36 cellular contexts compared by ENCODE assay signal in the genomic region with DNA sequence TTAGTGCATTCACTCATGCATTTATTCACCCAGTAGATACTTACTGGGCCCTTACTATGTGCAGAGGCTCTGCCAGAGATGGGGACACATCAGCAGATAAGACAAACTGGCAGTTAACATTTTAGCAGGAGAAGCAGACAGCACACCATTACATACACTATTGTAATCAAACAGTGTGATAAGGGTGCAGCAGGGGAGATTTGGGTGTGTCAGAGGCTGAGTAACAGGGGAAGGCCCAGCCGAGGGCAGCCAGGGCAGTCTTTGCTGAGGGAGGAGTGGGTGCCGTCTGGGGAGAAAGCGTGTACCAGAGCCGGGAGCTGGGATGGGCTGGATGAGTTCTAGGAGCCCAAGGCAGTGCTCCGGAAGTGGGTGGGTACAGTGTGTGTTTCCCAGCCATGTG. TPM values are rescaled to one million over a fixed set of nuclear protein-coding genes. Genes with fewer than 3 reads are reported as not detected.
A peak's percentile ranks its signal among the peaks of the same experiment; 100 is the strongest.
DNase-seq lines count a peak whose midpoint lies in the region; ATAC-seq, FAIRE-seq and TF ChIP-seq lines count a peak whose summit lies in the region.
"Had no signal": no experiment of that assay in that cellular context is flagged by ENCODE, and none has a peak within 500 bp of the region (broad histone marks: within the 10 kb centered on the region; RNA-seq: fewer than 3 reads in every experiment).

No MANE protein-coding gene starts in this region.

- peaks cover 0 to 5% of the 10 kb centered on the region in 2 donors for H3K4me1 ChIP-seq in lung (ENCODE audit: control insufficient read depth in 2 of 2, insufficient read depth in 2 of 2, low read length in 2 of 2)
- H3K4me1 ChIP-seq: vagina had no signal

- intact Hi-C loops in activated naive CD4-positive, alpha-beta T cell treated with anti-CD3 and anti-CD28 coated beads for 36 hours (cut with micrococcal nuclease) = no loop called here

- no peaks in the 10 kb centered on the region for H3K9me3 ChIP-seq in lung (ENCODE audit: control insufficient read depth in 2 of 2, insufficient read depth in 1 of 2, low read length in 1 of 2)
- H3K9me3 ChIP-seq: right atrium auricular region, thoracic aorta, vagina had no signal

- H3K4me1 Mint-ChIP-seq in activated naive CD4-positive, alpha-beta T cell treated with anti-CD3 and anti-CD28 coated beads for 36 hours (ENCODE audit: low read depth) = no peaks in the 10 kb centered on the region
- H3K4me1 Mint-ChIP-seq: activated CD4-positive, alpha-beta T cell treated with anti-CD3 and anti-CD28 coated beads, Interleukin-2, amount 10 ng/mL, durations not matched to agents 7 days and 5 days; activated naive CD8-positive, alpha-beta T cell treated with anti-CD3 and anti-CD28 coated beads for 36 hours had no signal

- peak; percentile 23 for ATAC-seq in lung (ENCODE audit: insufficient read depth, low FRiP score)
- ATAC-seq in HG02642 (IDR thresholded peaks at IDR 0.05; ENCODE audit: poor library complexity, unreplicated experiment) = no peak
- ATAC-seq: Panc1; stimulated activated naive CD8-positive, alpha-beta T cell treated with anti-CD3 and anti-CD28 coated beads, Interleukin-15, Interleukin-2, amounts not matched to agents 100 U/mL and 50 U/mL, for 24 hours had no signal

- TF ChIP-seq CTCF in bronchial epithelial cell (IDR thresholded peaks at IDR 0.05; ENCODE audit: insufficient read depth, low read length, severe bottlenecking) = no peak
- no peak for TF ChIP-seq CTCF in lung (IDR thresholded peaks at IDR 0.05; ENCODE audit: control extremely low read depth, extremely low read depth)

- H3K36me3 Mint-ChIP-seq in activated naive CD4-positive, alpha-beta T cell treated with anti-CD3 and anti-CD28 coated beads for 36 hours (ENCODE audit: low read depth) = no peaks in the 10 kb centered on the region
- H3K36me3 Mint-ChIP-seq: activated naive CD8-positive, alpha-beta T cell treated with anti-CD3 and anti-CD28 coated beads for 36 hours; CD4-positive, CD25-positive, alpha-beta regulatory T cell had no signal

- CTCF ChIA-PET in activated naive CD4-positive, alpha-beta T cell treated with anti-CD3 and anti-CD28 coated beads for 36 hours (lab: Charles Lee) = interaction anchor here (1.4 kb wide), 1 partner anchor 9 kb away, joined by 4 read pairs; no protein-coding TSS in a partner anchor

- peak; percentile 17 for DNase-seq in A172 (ENCODE audit: low spot score)
- peak; percentile 84 for DNase-seq in NCI-H226
- peak; percentile 60 for DNase-seq in bronchial epithelial cell (ENCODE audit: low read depth)
- no peak for DNase-seq in lung (ENCODE audit: low spot score)
- DNase-seq in activated naive CD4-positive, alpha-beta T cell treated with anti-CD3 and anti-CD28 coated beads for 36 hours = no peak
- no peak for DNase-seq in NCI-H1436 (lab: John Stamatoyannopoulos, UW)
- DNase-seq in MV-4-11 (lab: John Stamatoyannopoulos, UW) = no peak
- DNase-seq: activated CD4-positive, alpha-beta T cell treated with anti-CD3 and anti-CD28 coated beads, Interleukin-2, amount 10 ng/mL, durations not matched to agents 7 days and 5 days; activated naive CD8-positive, alpha-beta T cell treated with anti-CD3 and anti-CD28 coated beads for 36 hours; aorta; CD4-positive, CD25-positive, alpha-beta regulatory T cell; DND-41; effector CD8-positive, alpha-beta T cell; GM23248; head of caudate nucleus; HFFc6; kidney glomerular epithelial cell; NCI-H1436 treated with DMSO at 0.1 percent for 48 hours; nephron progenitor cell; SIG-M5; stimulated activated CD4-positive, alpha-beta T cell treated with anti-CD3 and anti-CD28 coated beads, Interleukin-1b, Interleukin-23, amount 100 ng/mL, for 48 hours; stimulated activated naive CD8-positive, alpha-beta T cell treated with anti-CD3 and anti-CD28 coated beads, Interleukin-15, Interleukin-2, amounts not matched to agents 100 U/mL and 50 U/mL, for 24 hours; SW 1271 had no signal

- no peak overlapping the region for H3K4me3 Mint-ChIP-seq in activated naive CD4-positive, alpha-beta T cell treated with anti-CD3 and anti-CD28 coated beads for 36 hours
- H3K4me3 Mint-ChIP-seq: activated CD4-positive, alpha-beta T cell treated with anti-CD3 and anti-CD28 coated beads, Interleukin-2, amount 10 ng/mL, durations not matched to agents 7 days and 5 days; activated naive CD8-positive, alpha-beta T cell treated with anti-CD3 and anti-CD28 coated beads for 36 hours; CD4-positive, CD25-positive, alpha-beta regulatory T cell; HFFc6; nephron progenitor cell had no signal

- H3K36me3 ChIP-seq in bronchial epithelial cell (ENCODE audit: control insufficient read depth, insufficient read depth, low read length) (no peaks in the 10 kb centered on the region), lung (ENCODE audit: control insufficient read depth in 2 of 2, insufficient read depth in 2 of 2, low read length in 2 of 2) (no peaks in the 10 kb centered on the region)
- H3K36me3 ChIP-seq: cardiac muscle cell, right atrium auricular region, thoracic aorta, vagina had no signal

- H3K9me3 Mint-ChIP-seq in activated naive CD4-positive, alpha-beta T cell treated with anti-CD3 and anti-CD28 coated beads for 36 hours = no peaks in the 10 kb centered on the region
- H3K9me3 Mint-ChIP-seq: activated CD4-positive, alpha-beta T cell treated with anti-CD3 and anti-CD28 coated beads, Interleukin-2, amount 10 ng/mL, durations not matched to agents 7 days and 5 days; activated naive CD8-positive, alpha-beta T cell treated with anti-CD3 and anti-CD28 coated beads for 36 hours; CD4-positive, CD25-positive, alpha-beta regulatory T cell; HFFc6; nephron progenitor cell had no signal

- WGBS in lung, 2 donors = 62 to 85% methylated on average over 5 of the region's 5 CpGs

- no peak overlapping the region for H3K27ac Mint-ChIP-seq in activated naive CD4-positive, alpha-beta T cell treated with anti-CD3 and anti-CD28 coated beads for 36 hours
- H3K27ac Mint-ChIP-seq: activated CD4-positive, alpha-beta T cell treated with anti-CD3 and anti-CD28 coated beads, Interleukin-2, amount 10 ng/mL, durations not matched to agents 7 days and 5 days; activated naive CD8-positive, alpha-beta T cell treated with anti-CD3 and anti-CD28 coated beads for 36 hours; HFFc6; nephron progenitor cell had no signal

- H3K27me3 Mint-ChIP-seq in activated naive CD4-positive, alpha-beta T cell treated with anti-CD3 and anti-CD28 coated beads for 36 hours (ENCODE audit: low read depth) = peaks cover 4% of the 10 kb centered on the region

- H3K4me3 ChIP-seq in bronchial epithelial cell (ENCODE audit: low read depth, low read length) (no peak overlapping the region), lung (no peak overlapping the region)
- H3K4me3 ChIP-seq: cardiac muscle cell, coronary artery, GM23248, right atrium auricular region, thoracic aorta, vagina had no signal

- H3K27me3 ChIP-seq in bronchial epithelial cell (ENCODE audit: control insufficient read depth, insufficient read depth, low read length) (no peaks in the 10 kb centered on the region), lung (ENCODE audit: control insufficient read depth, insufficient read depth) (no peaks in the 10 kb centered on the region)
- H3K27me3 ChIP-seq: cardiac muscle cell, right atrium auricular region, vagina had no signal

- FAIRE-seq in bronchial epithelial cell (lab: Jason Lieb, UNC) = no peak
- FAIRE-seq: A204.1, D721Med, GM19239 had no signal

- H3K27ac ChIP-seq in lung (ENCODE audit: low read depth in 1 of 2, low read length in 1 of 2) = no peak overlapping the region
- H3K27ac ChIP-seq: cardiac muscle cell, coronary artery, epithelial cell of prostate, GM23248, right atrium auricular region, thoracic aorta, vagina had no signal

RNA-seq across cellular contexts. Expression of gene KCNA10, which starts 31.3 kb away (rescaled TPM):
- total RNA-seq in A172 (2014; rRNA removed; shearing (Covaris generic)) = not detected in 2 replicates
- total RNA-seq in bronchial epithelial cell = not detected in 2 replicates
- not detected for total RNA-seq in lung
- not detected for polyA plus RNA-seq in lung
- total RNA-seq in activated naive CD4-positive, alpha-beta T cell treated with anti-CD3 and anti-CD28 coated beads for 36 hours = not detected
- total RNA-seq: activated CD4-positive, alpha-beta T cell treated with anti-CD3 and anti-CD28 coated beads, Interleukin-2, amount 10 ng/mL, durations not matched to agents 7 days and 5 days; activated CD8-positive, alpha-beta memory T cell treated with anti-CD3 and anti-CD28 coated beads for 36 hours; activated naive CD8-positive, alpha-beta T cell treated with anti-CD3 and anti-CD28 coated beads for 36 hours; aorta; cardiac muscle cell; CD4-positive, CD25-positive, alpha-beta regulatory T cell; GM23248; HFFc6; lung microvascular endothelial cell; right atrium auricular region; thoracic aorta; vagina had no signal
- polyA plus RNA-seq: aorta; cardiac muscle cell; CD4-positive, CD25-positive, alpha-beta regulatory T cell; GM23248 had no signal

RNA-seq across cellular contexts. Expression of gene PROK1, which starts 36.7 kb away (rescaled TPM):
- total RNA-seq in A172 (2014; rRNA removed; shearing (Covaris generic)) = not detected in 2 replicates
- total RNA-seq in bronchial epithelial cell (not detected in 2 replicates), lung (not detected)
- under 1 TPM; 0.05 to 0.22 TPM for polyA plus RNA-seq in lung
- total RNA-seq in activated naive CD4-positive, alpha-beta T cell treated with anti-CD3 and anti-CD28 coated beads for 36 hours = not detected
- total RNA-seq: activated CD4-positive, alpha-beta T cell treated with anti-CD3 and anti-CD28 coated beads, Interleukin-2, amount 10 ng/mL, durations not matched to agents 7 days and 5 days; activated CD8-positive, alpha-beta memory T cell treated with anti-CD3 and anti-CD28 coated beads for 36 hours; activated naive CD8-positive, alpha-beta T cell treated with anti-CD3 and anti-CD28 coated beads for 36 hours; CD4-positive, CD25-positive, alpha-beta regulatory T cell; GM23248; HFFc6; lung microvascular endothelial cell had no signal
- polyA plus RNA-seq: cardiac muscle cell; CD4-positive, CD25-positive, alpha-beta regulatory T cell; GM23248 had no signal

Comparison
In these comparisons a context has a peak if more than half of its experiments do, and no peak if none do; other contexts are left out.
1. DNase-seq: peak in A172 (single experiment), NCI-H226 (single experiment) and bronchial epithelial cell (single experiment); none in lung (single experiment), activated naive CD4-positive, alpha-beta T cell treated with anti-CD3 and anti-CD28 coated beads for 36 hours (single experiment), NCI-H1436 (single experiment) and MV-4-11 (single experiment).